ENCODE assay signal across 13 cellular contexts in genomic region chr1:207453710-207454045, GRCh38. TPM values are rescaled to one million over a fixed set of nuclear protein-coding genes. Genes with fewer than 3 reads are reported as not detected.
DNase-seq lines count a peak whose midpoint lies in the region; ATAC-seq and TF ChIP-seq lines count a peak whose summit lies in the region.
"Had no signal": no experiment of that assay in that cellular context is flagged by ENCODE, and none has a peak within 500 bp of the region (broad histone marks: within the 10 kb centered on the region; RNA-seq: fewer than 3 reads in every experiment).

No MANE protein-coding gene starts in this region.

- no peak for TF ChIP-seq CTCF in lower lobe of right lung (IDR thresholded peaks at IDR 0.05)
- TF ChIP-seq CTCF in GM13976 (IDR thresholded peaks at IDR 0.05; ENCODE audit: borderline replicate concordance, control extremely low read depth, extremely low read depth, insufficient read depth, missing control alignments) = no peak

- H3K4me1 ChIP-seq in lower lobe of right lung (peaks cover 12% of the 10 kb centered on the region), urinary bladder (ENCODE audit: insufficient read depth) (no peaks in the 10 kb centered on the region)

- peaks cover 40% of the 10 kb centered on the region for H3K27me3 ChIP-seq in lower lobe of right lung (ENCODE audit: low read depth)
- H3K27me3 ChIP-seq: BLaER1 treated with 17β-estradiol and CSF1 and Interleukin-3, amounts not matched to agents 10 nM and 100 nM had no signal

- H3K36me3 Mint-ChIP-seq in stimulated activated naive CD8-positive, alpha-beta T cell treated with anti-CD3 and anti-CD28 coated beads, Interleukin-15, Interleukin-2, amounts not matched to agents 100 ng/mL and 50 ng/mL, for 24 hours (ENCODE audit: low read depth) = no peaks in the 10 kb centered on the region
- H3K36me3 Mint-ChIP-seq in activated T-helper 1 cell treated with anti-CD3 and anti-CD28 coated beads, Interleukin-12 subunit alpha, Interleukin-12 subunit beta, Interleukin-2, Interleukin-4 antibody, amounts not matched to agents 30 ng/mL and 10 ng/mL and 1 ng/mL, durations not matched to agents 14 hours and 24 hours and 36 hours (ENCODE audit: low read depth) = no peaks in the 10 kb centered on the region

- H3K27ac ChIP-seq in lower lobe of right lung = no peak overlapping the region
- H3K27ac ChIP-seq in urinary bladder (ENCODE audit: low read depth) = no peak overlapping the region
- H3K27ac ChIP-seq: BLaER1 treated with 17β-estradiol and CSF1 and Interleukin-3, amounts not matched to agents 10 nM and 100 nM; SK-N-MC had no signal

- H3K27me3 Mint-ChIP-seq in stimulated activated naive CD8-positive, alpha-beta T cell treated with anti-CD3 and anti-CD28 coated beads, Interleukin-15, Interleukin-2, amounts not matched to agents 100 ng/mL and 50 ng/mL, for 24 hours = peaks cover 22% of the 10 kb centered on the region
- H3K27me3 Mint-ChIP-seq in activated T-helper 1 cell treated with anti-CD3 and anti-CD28 coated beads, Interleukin-12 subunit alpha, Interleukin-12 subunit beta, Interleukin-2, Interleukin-4 antibody, amounts not matched to agents 30 ng/mL and 10 ng/mL and 1 ng/mL, durations not matched to agents 14 hours and 24 hours and 36 hours (ENCODE audit: insufficient read depth) = peaks cover 49% of the 10 kb centered on the region

- in situ Hi-C loops in GM13976 (cut with MboI; ENCODE audit: low sequenced_read_pairs, unreplicated experiment) = no loop called here

- peak overlapping the region; percentile 23 for H3K27ac Mint-ChIP-seq in stimulated activated naive CD8-positive, alpha-beta T cell treated with anti-CD3 and anti-CD28 coated beads, Interleukin-15, Interleukin-2, amounts not matched to agents 100 ng/mL and 50 ng/mL, for 24 hours
- no peak overlapping the region for H3K27ac Mint-ChIP-seq in activated T-helper 1 cell treated with anti-CD3 and anti-CD28 coated beads, Interleukin-12 subunit alpha, Interleukin-12 subunit beta, Interleukin-2, Interleukin-4 antibody, amounts not matched to agents 30 ng/mL and 10 ng/mL and 1 ng/mL, durations not matched to agents 14 hours and 24 hours and 36 hours

- no peak for ATAC-seq in stimulated activated naive CD8-positive, alpha-beta T cell treated with anti-CD3 and anti-CD28 coated beads, Interleukin-15, Interleukin-2, amounts not matched to agents 100 U/mL and 50 U/mL, for 24 hours
- no peak for ATAC-seq in lower lobe of right lung
- ATAC-seq in GM21423 (IDR thresholded peaks at IDR 0.05; ENCODE audit: unreplicated experiment) = no peak
- ATAC-seq in GM19035 (IDR thresholded peaks at IDR 0.05; ENCODE audit: unreplicated experiment) = no peak

- no peaks in the 10 kb centered on the region for H3K9me3 Mint-ChIP-seq in stimulated activated naive CD8-positive, alpha-beta T cell treated with anti-CD3 and anti-CD28 coated beads, Interleukin-15, Interleukin-2, amounts not matched to agents 100 ng/mL and 50 ng/mL, for 24 hours
- no peaks in the 10 kb centered on the region for H3K9me3 Mint-ChIP-seq in activated T-helper 1 cell treated with anti-CD3 and anti-CD28 coated beads, Interleukin-12 subunit alpha, Interleukin-12 subunit beta, Interleukin-2, Interleukin-4 antibody, amounts not matched to agents 30 ng/mL and 10 ng/mL and 1 ng/mL, durations not matched to agents 14 hours and 24 hours and 36 hours

- intact Hi-C loops in activated T-helper 1 cell treated with anti-CD3 and anti-CD28 coated beads, Interleukin-12 subunit alpha, Interleukin-12 subunit beta, Interleukin-2, Interleukin-4 antibody, amounts not matched to agents 30 ng/mL and 10 ng/mL and 1 ng/mL, durations not matched to agents 14 hours and 24 hours and 36 hours (cut with micrococcal nuclease) = loop anchor here (2.0 kb wide), 2 partner anchors 41 to 45 kb away; no protein-coding TSS in a partner anchor
- intact Hi-C loops in lower lobe of right lung (cut with DNase I) = no loop called here

- no peaks in the 10 kb centered on the region for H3K9me3 ChIP-seq in lower lobe of right lung

- no peak for DNase-seq in stimulated activated naive CD8-positive, alpha-beta T cell treated with anti-CD3 and anti-CD28 coated beads, Interleukin-15, Interleukin-2, amounts not matched to agents 100 U/mL and 50 U/mL, for 24 hours
- DNase-seq in activated T-helper 1 cell treated with anti-CD3 and anti-CD28 coated beads, Interleukin-12 subunit alpha, Interleukin-12 subunit beta, Interleukin-2, Interleukin-4 antibody, amounts not matched to agents 30 ng/mL and 10 ng/mL and 1 ng/mL, durations not matched to agents 14 hours and 24 hours and 36 hours (ENCODE audit: low spot score) = no peak
- no peak for DNase-seq in lower lobe of right lung
- no peak for DNase-seq in GM13976 (ENCODE audit: low spot score)
- DNase-seq: HCEC 1CT, NCI-H2171 had no signal

- H3K4me3 ChIP-seq in lower lobe of right lung = peak overlapping the region; percentile 53
- peak overlapping the region; percentile 26 for H3K4me3 ChIP-seq in urinary bladder (ENCODE audit: low read depth, low read length)
- H3K4me3 ChIP-seq: BLaER1 treated with 17β-estradiol and CSF1 and Interleukin-3, amounts not matched to agents 10 nM and 100 nM had no signal

- H3K36me3 ChIP-seq in lower lobe of right lung = no peaks in the 10 kb centered on the region
- no peaks in the 10 kb centered on the region for H3K36me3 ChIP-seq in urinary bladder (ENCODE audit: insufficient read depth)
- H3K36me3 ChIP-seq: BLaER1 treated with 17β-estradiol and CSF1 and Interleukin-3, amounts not matched to agents 10 nM and 100 nM had no signal

- peak overlapping the region; percentile 77 for H3K4me3 Mint-ChIP-seq in stimulated activated naive CD8-positive, alpha-beta T cell treated with anti-CD3 and anti-CD28 coated beads, Interleukin-15, Interleukin-2, amounts not matched to agents 100 ng/mL and 50 ng/mL, for 24 hours
- H3K4me3 Mint-ChIP-seq in activated T-helper 1 cell treated with anti-CD3 and anti-CD28 coated beads, Interleukin-12 subunit alpha, Interleukin-12 subunit beta, Interleukin-2, Interleukin-4 antibody, amounts not matched to agents 30 ng/mL and 10 ng/mL and 1 ng/mL, durations not matched to agents 14 hours and 24 hours and 36 hours = peak overlapping the region; percentile 42

- H3K4me1 Mint-ChIP-seq in stimulated activated naive CD8-positive, alpha-beta T cell treated with anti-CD3 and anti-CD28 coated beads, Interleukin-15, Interleukin-2, amounts not matched to agents 100 ng/mL and 50 ng/mL, for 24 hours (ENCODE audit: low read depth) = peaks cover 15% of the 10 kb centered on the region
- peaks cover 10% of the 10 kb centered on the region for H3K4me1 Mint-ChIP-seq in activated T-helper 1 cell treated with anti-CD3 and anti-CD28 coated beads, Interleukin-12 subunit alpha, Interleukin-12 subunit beta, Interleukin-2, Interleukin-4 antibody, amounts not matched to agents 30 ng/mL and 10 ng/mL and 1 ng/mL, durations not matched to agents 14 hours and 24 hours and 36 hours (ENCODE audit: low read depth)

- WGBS in urinary bladder = 22% methylated on average over 1 of the region's 1 CpG

RNA-seq across cellular contexts. Expression of gene CR2, which starts 0.5 kb away (rescaled TPM):
- total RNA-seq in activated T-helper 1 cell treated with anti-CD3 and anti-CD28 coated beads, Interleukin-12 subunit alpha, Interleukin-12 subunit beta, Interleukin-2, Interleukin-4 antibody, amounts not matched to agents 30 ng/mL and 10 ng/mL and 1 ng/mL, durations not matched to agents 14 hours and 24 hours and 36 hours = not detected in 2 replicates
- 0.09 TPM for total RNA-seq in lower lobe of right lung
- total RNA-seq in urinary bladder = 0.63 TPM
- 0.04 TPM for polyA plus RNA-seq in urinary bladder
- total RNA-seq: HT-29 had no signal

RNA-seq across cellular contexts. Expression of gene CR1, which starts 42.3 kb away (rescaled TPM):
- not detected in 2 replicates for total RNA-seq in activated T-helper 1 cell treated with anti-CD3 and anti-CD28 coated beads, Interleukin-12 subunit alpha, Interleukin-12 subunit beta, Interleukin-2, Interleukin-4 antibody, amounts not matched to agents 30 ng/mL and 10 ng/mL and 1 ng/mL, durations not matched to agents 14 hours and 24 hours and 36 hours
- 21.5 TPM for total RNA-seq in lower lobe of right lung
- 6.7 TPM for total RNA-seq in urinary bladder
- 1.7 TPM for polyA plus RNA-seq in urinary bladder
- total RNA-seq: HT-29 had no signal
